ENCODE assay signal across 15 cellular contexts in genomic region chr4:99845708-99846469, GRCh38. TPM values are rescaled to one million over a fixed set of nuclear protein-coding genes. Genes with fewer than 3 reads are reported as not detected.
DNase-seq lines count a peak whose midpoint lies in the region; ATAC-seq and TF ChIP-seq lines count a peak whose summit lies in the region.
"Had no signal": no experiment of that assay in that cellular context is flagged by ENCODE, and none has a peak within 500 bp of the region (broad histone marks: within the 10 kb centered on the region; RNA-seq: fewer than 3 reads in every experiment).

No MANE protein-coding gene starts in this region.

- CTCF ChIA-PET in PC-9 (lab: Charles Lee): no interaction called here

- H4K20me1 ChIP-seq in PC-9 (ENCODE audit: insufficient read depth): no peaks in the 10 kb centered on the region
- H4K20me1 ChIP-seq: BLaER1 treated with 17β-estradiol and CSF1 and Interleukin-3, amounts not matched to agents 10 nM and 100 nM had no signal

- H3F3A ChIP-seq in PC-9 (ENCODE audit: insufficient read depth, low read depth): no peaks in the 10 kb centered on the region; the same call in 1 of the 2 replicates

- WGBS in right cardiac atrium: 80% methylated on average over 2 of the region's 2 CpGs

- no peaks in the 10 kb centered on the region for H3K27me3 Mint-ChIP-seq in stimulated activated naive CD8-positive, alpha-beta T cell treated with anti-CD3 and anti-CD28 coated beads, Interleukin-15, Interleukin-2, amounts not matched to agents 100 ng/mL and 50 ng/mL, for 24 hours
- H3K27me3 Mint-ChIP-seq in activated T-helper 17 cell treated with anti-CD3 and anti-CD28 coated beads, Interleukin-2, amount 50 U/mL, for 72 hours: no peaks in the 10 kb centered on the region

- H3K4me3 Mint-ChIP-seq in stimulated activated naive CD8-positive, alpha-beta T cell treated with anti-CD3 and anti-CD28 coated beads, Interleukin-15, Interleukin-2, amounts not matched to agents 100 ng/mL and 50 ng/mL, for 24 hours: peak overlapping the region; percentile 10
- H3K4me3 Mint-ChIP-seq in activated T-helper 17 cell treated with anti-CD3 and anti-CD28 coated beads, Interleukin-2, amount 50 U/mL, for 72 hours: peak overlapping the region; percentile 68

- H3K9me3 ChIP-seq in PC-9 (ENCODE audit: insufficient read depth, low read depth) (no peaks in the 10 kb centered on the region), right cardiac atrium (ENCODE audit: control insufficient read depth, low read length) (no peaks in the 10 kb centered on the region)
- H3K9me3 ChIP-seq: right lobe of liver, uterus had no signal

- H3K9me3 Mint-ChIP-seq in stimulated activated naive CD8-positive, alpha-beta T cell treated with anti-CD3 and anti-CD28 coated beads, Interleukin-15, Interleukin-2, amounts not matched to agents 100 ng/mL and 50 ng/mL, for 24 hours: no peaks in the 10 kb centered on the region
- no peaks in the 10 kb centered on the region for H3K9me3 Mint-ChIP-seq in activated T-helper 17 cell treated with anti-CD3 and anti-CD28 coated beads, Interleukin-2, amount 50 U/mL, for 72 hours

- H2AFZ ChIP-seq in PC-9: no peak overlapping the region

- ATAC-seq in stimulated activated naive CD8-positive, alpha-beta T cell treated with anti-CD3 and anti-CD28 coated beads, Interleukin-15, Interleukin-2, amounts not matched to agents 100 U/mL and 50 U/mL, for 24 hours: no peak
- ATAC-seq in HG03521 (IDR thresholded peaks at IDR 0.05; ENCODE audit: unreplicated experiment): peak; percentile 32
- peak; percentile 25 for ATAC-seq in activated T-helper 17 cell treated with anti-CD3 and anti-CD28 coated beads, Interleukin-2, amount 50 U/mL, for 72 hours (replicated peaks)
- no peak for ATAC-seq in GM21529 (IDR thresholded peaks at IDR 0.05; ENCODE audit: unreplicated experiment)
- ATAC-seq in right cardiac atrium: no peak
- ATAC-seq: right lobe of liver had no signal

- no peak overlapping the region for H3K4me2 ChIP-seq in PC-9

- intact Hi-C loops in PC-9 (cut with micrococcal nuclease; ENCODE audit: unreplicated experiment): no loop called here
- intact Hi-C loops in right cardiac atrium (cut with DNase I): no loop called here

- POLR2A ChIA-PET in PC-9 (lab: Charles Lee; ENCODE audit: unreplicated experiment): no interaction called here

- H3K79me2 ChIP-seq in PC-9 (ENCODE audit: low read depth): no peaks in the 10 kb centered on the region

- no peak overlapping the region for H3K4me3 ChIP-seq in PC-9
- H3K4me3 ChIP-seq in right cardiac atrium (ENCODE audit: low read length): no peak overlapping the region
- H3K4me3 ChIP-seq: BLaER1 treated with 17β-estradiol and CSF1 and Interleukin-3, amounts not matched to agents 10 nM and 100 nM; right lobe of liver; uterus had no signal

- H3K4me1 Mint-ChIP-seq in stimulated activated naive CD8-positive, alpha-beta T cell treated with anti-CD3 and anti-CD28 coated beads, Interleukin-15, Interleukin-2, amounts not matched to agents 100 ng/mL and 50 ng/mL, for 24 hours (ENCODE audit: low read depth): peaks cover 75% of the 10 kb centered on the region
- peaks cover 59% of the 10 kb centered on the region for H3K4me1 Mint-ChIP-seq in activated T-helper 17 cell treated with anti-CD3 and anti-CD28 coated beads, Interleukin-2, amount 50 U/mL, for 72 hours

- no peaks in the 10 kb centered on the region for H3K27me3 ChIP-seq in PC-9 (ENCODE audit: insufficient read depth, low read depth)
- no peaks in the 10 kb centered on the region for H3K27me3 ChIP-seq in right cardiac atrium (ENCODE audit: control insufficient read depth, insufficient read depth)
- H3K27me3 ChIP-seq: BLaER1 treated with 17β-estradiol and CSF1 and Interleukin-3, amounts not matched to agents 10 nM and 100 nM; right lobe of liver; uterus had no signal

- H3K36me3 Mint-ChIP-seq in stimulated activated naive CD8-positive, alpha-beta T cell treated with anti-CD3 and anti-CD28 coated beads, Interleukin-15, Interleukin-2, amounts not matched to agents 100 ng/mL and 50 ng/mL, for 24 hours (ENCODE audit: low read depth): peaks cover 58% of the 10 kb centered on the region
- peaks cover 68% of the 10 kb centered on the region for H3K36me3 Mint-ChIP-seq in activated T-helper 17 cell treated with anti-CD3 and anti-CD28 coated beads, Interleukin-2, amount 50 U/mL, for 72 hours (ENCODE audit: low read depth)

- no TSS peak for BruUV-seq in PC-9 (replicated peaks; lab: Mats Ljungman, UMichigan)

- H3K4me1 ChIP-seq in PC-9 (replicated peaks; ENCODE audit: insufficient read depth): no peaks in the 10 kb centered on the region
- H3K4me1 ChIP-seq in right cardiac atrium (ENCODE audit: control insufficient read depth, insufficient read depth, low read length): no peaks in the 10 kb centered on the region
- H3K4me1 ChIP-seq: right lobe of liver, uterus had no signal

- no peak for TF ChIP-seq CTCF in PC-9 (conservative IDR thresholded peaks at IDR 0.05)

- DNase-seq in stimulated activated naive CD8-positive, alpha-beta T cell treated with anti-CD3 and anti-CD28 coated beads, Interleukin-15, Interleukin-2, amounts not matched to agents 100 U/mL and 50 U/mL, for 24 hours: no peak
- no peak for DNase-seq in C1 segment of cervical spinal cord (lab: John Stamatoyannopoulos, UW)
- DNase-seq in PC-9: no peak
- DNase-seq in right cardiac atrium: no peak
- DNase-seq: activated CD8-positive, alpha-beta memory T cell treated with anti-CD3 and anti-CD28 coated beads, Interleukin-2, amount 50 U/mL, for 4 hours; NCI-H774; right lobe of liver; uterus had no signal

- no peaks in the 10 kb centered on the region; the same call in 1 of the 2 replicates for H3K9me2 ChIP-seq in PC-9 (ENCODE audit: insufficient read depth)

- H3K27ac Mint-ChIP-seq in stimulated activated naive CD8-positive, alpha-beta T cell treated with anti-CD3 and anti-CD28 coated beads, Interleukin-15, Interleukin-2, amounts not matched to agents 100 ng/mL and 50 ng/mL, for 24 hours: peak overlapping the region; percentile 86
- peak overlapping the region; percentile 95 for H3K27ac Mint-ChIP-seq in activated T-helper 17 cell treated with anti-CD3 and anti-CD28 coated beads, Interleukin-2, amount 50 U/mL, for 72 hours

- no peaks in the 10 kb centered on the region for H3K36me3 ChIP-seq in PC-9 (ENCODE audit: low read depth)
- H3K36me3 ChIP-seq: right lobe of liver, uterus had no signal

- no peak overlapping the region for H3K27ac ChIP-seq in PC-9
- H3K27ac ChIP-seq in right cardiac atrium (ENCODE audit: low read length): no peak overlapping the region
- H3K27ac ChIP-seq: BLaER1 treated with 17β-estradiol and CSF1 and Interleukin-3, amounts not matched to agents 10 nM and 100 nM; right lobe of liver had no signal

RNA-seq across cellular contexts. Expression of gene DAPP1, which starts 29.3 kb away (rescaled TPM):
- 10 to 100 TPM; 52.9 to 58.4 TPM for total RNA-seq in activated T-helper 17 cell treated with anti-CD3 and anti-CD28 coated beads, Interleukin-2, amount 50 U/mL, for 72 hours
- total RNA-seq in PC-9 (2021): 7.9 and 9.6 TPM in 2 replicates
- 1 to 10 TPM in 1 of 4 donors, under 1 TPM in 3; 0.42 to 1.4 (median 0.71) TPM for total RNA-seq in right cardiac atrium
- polyA plus RNA-seq in right cardiac atrium: 0.16 TPM
- total RNA-seq: chondrocyte, fibroblast of lung had no signal
- polyA plus RNA-seq: fibroblast of lung had no signal

RNA-seq across cellular contexts. Expression of gene LAMTOR3, which starts 48.3 kb away (rescaled TPM):
- 10 to 100 TPM; 31.6 to 31.9 TPM for total RNA-seq in activated T-helper 17 cell treated with anti-CD3 and anti-CD28 coated beads, Interleukin-2, amount 50 U/mL, for 72 hours
- total RNA-seq in PC-9 (2021) (12.0 and 17.4 TPM in 2 replicates), right cardiac atrium (10 to 100 TPM; 24.9 to 38.3 (median 32.4) TPM)
- 46.7 TPM for polyA plus RNA-seq in right cardiac atrium

Comparison
In these comparisons a context has a peak if more than half of its experiments do, and no peak if none do; other contexts are left out.
1. ATAC-seq: peak in HG03521 (single experiment) and activated T-helper 17 cell treated with anti-CD3 and anti-CD28 coated beads, Interleukin-2, amount 50 U/mL, for 72 hours (single experiment); none in stimulated activated naive CD8-positive, alpha-beta T cell treated with anti-CD3 and anti-CD28 coated beads, Interleukin-15, Interleukin-2, amounts not matched to agents 100 U/mL and 50 U/mL, for 24 hours (single experiment), GM21529 (single experiment) and right cardiac atrium (0 of 2).